8 cellular contexts compared by ENCODE assay signal in genomic region chr15:74783072-74783807, GRCh38. TPM values are rescaled to one million over a fixed set of nuclear protein-coding genes. Genes with fewer than 3 reads are reported as not detected.
A peak's percentile ranks its signal among the peaks of the same experiment; 100 is the strongest.
DNase-seq lines count a peak whose midpoint lies in the region; ATAC-seq and TF ChIP-seq lines count a peak whose summit lies in the region.

No MANE protein-coding gene starts in this region.

- H3K4me3 Mint-ChIP-seq in Calu3 (ENCODE audit: low read depth, unreplicated experiment) = peak overlapping the region; percentile 85
- peak overlapping the region; percentile 90 for H3K4me3 Mint-ChIP-seq in activated CD8-positive, alpha-beta T cell treated with anti-CD3 and anti-CD28 coated beads, Interleukin-2, amount 10 ng/mL, durations not matched to agents 7 days and 5 days

- WGBS in heart right ventricle, 2 donors = 6 to 15% methylated on average over 13 of the region's 13 CpGs

- no TSS peak for BruUV-seq in Calu3 (replicated peaks; lab: Mats Ljungman, UMichigan)

- CTCF ChIA-PET in Calu3 (lab: Charles Lee) = interaction anchor here (0.5 to 1.6 kb wide), 7 partner anchors 12 to 103 kb away, joined by 3 to 7 read pairs (median 3); no protein-coding TSS in a partner anchor
- CTCF ChIA-PET in activated CD8-positive, alpha-beta T cell treated with anti-CD3 and anti-CD28 coated beads, Interleukin-2, amount 10 ng/mL, durations not matched to agents 7 days and 5 days (lab: Charles Lee) = interaction anchor here (0.7 to 25.5 kb wide), 5 partner anchors 4 to 149 kb away, joined by 4 to 1683 read pairs (median 60); partner anchors contain the start of gene CSK

- H3K9me3 ChIP-seq in heart right ventricle (no peaks in the 10 kb centered on the region), gastrocnemius medialis (no peaks in the 10 kb centered on the region)

- H3K9me3 Mint-ChIP-seq in Calu3 (ENCODE audit: low read depth, unreplicated experiment) = no peaks in the 10 kb centered on the region
- H3K9me3 Mint-ChIP-seq in activated CD8-positive, alpha-beta T cell treated with anti-CD3 and anti-CD28 coated beads, Interleukin-2, amount 10 ng/mL, durations not matched to agents 7 days and 5 days (ENCODE audit: insufficient read depth) = no peaks in the 10 kb centered on the region

- intact Hi-C loops in Calu3 (cut with micrococcal nuclease; ENCODE audit: unreplicated experiment) (no loop called here), heart right ventricle (cut with DNase I) (loop anchor here in 5 of 10 donors (5.0 to 10.0 kb wide), 4 partner anchors 59 to 422 kb away; partner anchors contain the start of genes ULK3 (in 4 of the 5), C15orf39 (in 1 of the 5) and COX5A (in 1 of the 5)), gastrocnemius medialis (cut with DNase I; ENCODE audit: low total_unique reads) (loop anchor here (5.0 to 10.0 kb wide), 3 partner anchors 59 to 238 kb away; partner anchors contain the start of genes ARID3B, COX5A and ULK3)

- peaks cover 0 to 5% (median 0%) of the 10 kb centered on the region in 9 donors for H3K36me3 ChIP-seq in heart right ventricle
- no peaks in the 10 kb centered on the region for H3K36me3 ChIP-seq in gastrocnemius medialis

- H3K27me3 ChIP-seq in heart right ventricle (no peaks in the 10 kb centered on the region), gastrocnemius medialis (no peaks in the 10 kb centered on the region)

- peaks cover 14% of the 10 kb centered on the region for H3K27me3 Mint-ChIP-seq in Calu3 (ENCODE audit: unreplicated experiment)
- no peaks in the 10 kb centered on the region for H3K27me3 Mint-ChIP-seq in activated CD8-positive, alpha-beta T cell treated with anti-CD3 and anti-CD28 coated beads, Interleukin-2, amount 10 ng/mL, durations not matched to agents 7 days and 5 days (ENCODE audit: low read depth)

- in situ Hi-C loops in KBM-7 (cut with MboI; ENCODE audit: low pct_unique_long_range_greater_than_20kb, low sequenced_read_pairs) = no loop called here
- in situ Hi-C loops in gastrocnemius medialis (cut with MboI; ENCODE audit: low sequenced_read_pairs in 4 of 4) = loop anchor here in 1 of 4 donors (5.0 kb wide), 1 partner anchor 164 kb away; no protein-coding TSS in a partner anchor

- no peak for ATAC-seq in activated CD8-positive, alpha-beta T cell treated with anti-CD3 and anti-CD28 coated beads, Interleukin-2, amount 10 ng/mL, durations not matched to agents 7 days and 5 days
- peak in 6 of 8 donors; percentile 1 to 16 (median 4) for ATAC-seq in heart right ventricle
- no peak for ATAC-seq in gastrocnemius medialis
- no peak for ATAC-seq in GM19035 (IDR thresholded peaks at IDR 0.05; ENCODE audit: unreplicated experiment)
- ATAC-seq in HG03045 (IDR thresholded peaks at IDR 0.05; ENCODE audit: unreplicated experiment) = no peak
- ATAC-seq in HG02588 (IDR thresholded peaks at IDR 0.05; ENCODE audit: unreplicated experiment) = no peak

- H3K4me1 Mint-ChIP-seq in Calu3 (ENCODE audit: low read depth, unreplicated experiment) = peaks cover 47% of the 10 kb centered on the region
- H3K4me1 Mint-ChIP-seq in activated CD8-positive, alpha-beta T cell treated with anti-CD3 and anti-CD28 coated beads, Interleukin-2, amount 10 ng/mL, durations not matched to agents 7 days and 5 days (ENCODE audit: low read depth) = peaks cover 57% of the 10 kb centered on the region

- peaks cover 52 to 90% (median 71%) of the 10 kb centered on the region in 9 donors for H3K4me1 ChIP-seq in heart right ventricle
- H3K4me1 ChIP-seq in gastrocnemius medialis = peaks cover 61 to 70% of the 10 kb centered on the region in 2 donors

- peak overlapping the region; percentile 56 for H3K27ac Mint-ChIP-seq in Calu3 (ENCODE audit: unreplicated experiment)
- peak overlapping the region; percentile 99 for H3K27ac Mint-ChIP-seq in activated CD8-positive, alpha-beta T cell treated with anti-CD3 and anti-CD28 coated beads, Interleukin-2, amount 10 ng/mL, durations not matched to agents 7 days and 5 days

- H3K27ac ChIP-seq in heart right ventricle = peak overlapping the region; percentile 87 to 98 (median 93)
- peak overlapping the region; percentile 70 to 84 (median 80) for H3K27ac ChIP-seq in gastrocnemius medialis

- TF ChIP-seq POLR2A in gastrocnemius medialis (IDR thresholded peaks at IDR 0.05) = no peak

- peaks cover 23% of the 10 kb centered on the region for H3K36me3 Mint-ChIP-seq in Calu3 (ENCODE audit: insufficient read depth, unreplicated experiment)
- peaks cover 57% of the 10 kb centered on the region for H3K36me3 Mint-ChIP-seq in activated CD8-positive, alpha-beta T cell treated with anti-CD3 and anti-CD28 coated beads, Interleukin-2, amount 10 ng/mL, durations not matched to agents 7 days and 5 days (ENCODE audit: low read depth)

- POLR2A ChIA-PET in activated CD8-positive, alpha-beta T cell treated with anti-CD3 and anti-CD28 coated beads, Interleukin-2, amount 10 ng/mL, durations not matched to agents 7 days and 5 days (lab: Charles Lee) = interaction anchor here (0.7 to 23.0 kb wide), 6 partner anchors 5 to 672 kb away, joined by 3 to 670 read pairs (median 4); partner anchors contain the start of gene CSK

- DNase-seq in Calu3 = peak; percentile 35
- peak; percentile 92 for DNase-seq in KBM-7
- peak; percentile 72 for DNase-seq in activated CD8-positive, alpha-beta T cell treated with anti-CD3 and anti-CD28 coated beads, Interleukin-2, amount 10 ng/mL, durations not matched to agents 7 days and 5 days
- no peak for DNase-seq in heart right ventricle
- no peak for DNase-seq in gastrocnemius medialis

- TF ChIP-seq CTCF in Calu3 (IDR thresholded peaks at IDR 0.05; ENCODE audit: unreplicated experiment) = no peak
- TF ChIP-seq CTCF in heart right ventricle (IDR thresholded peaks at IDR 0.05) = no peak
- TF ChIP-seq CTCF in gastrocnemius medialis (IDR thresholded peaks at IDR 0.05 in 4 of 5, conservative IDR thresholded peaks at IDR 0.05 in 1 of 5) = no peak

- H3K4me3 ChIP-seq in heart right ventricle = peak overlapping the region; percentile 19 to 94 (median 78)
- peak overlapping the region; percentile 71 to 83 (median 78) for H3K4me3 ChIP-seq in gastrocnemius medialis

RNA-seq across cellular contexts. Expression of gene CSK, which starts 1.4 kb away (rescaled TPM):
- total RNA-seq in Calu3 (2022) = 82.6 and 85.1 TPM in 2 replicates
- total RNA-seq in activated CD8-positive, alpha-beta T cell treated with anti-CD3 and anti-CD28 coated beads, Interleukin-2, amount 10 ng/mL, durations not matched to agents 7 days and 5 days = 100 to 1,000 TPM; 314 to 330 TPM
- 10 to 100 TPM; 20.3 to 48.6 (median 24.8) TPM for total RNA-seq in heart right ventricle
- 10 to 100 TPM; 19.7 to 35.2 TPM for polyA plus RNA-seq in heart right ventricle
- 10 to 100 TPM in 2 of 4 donors, 1 to 10 TPM in 2; 6.4 to 11.7 (median 10.8) TPM for total RNA-seq in gastrocnemius medialis

RNA-seq across cellular contexts. Expression of gene LMAN1L, which starts 29.4 kb away (rescaled TPM):
- total RNA-seq in Calu3 (2022) (0.35 and 1.1 TPM in 2 replicates), heart right ventricle (10 to 100 TPM in 4 of 10 donors, 1 to 10 TPM in 6; 6.3 to 47.4 (median 9.0) TPM), gastrocnemius medialis (not detected)
- 1 to 10 TPM in 1 of 2 experiments, under 1 TPM in 1; 0.47 to 1.0 TPM for total RNA-seq in activated CD8-positive, alpha-beta T cell treated with anti-CD3 and anti-CD28 coated beads, Interleukin-2, amount 10 ng/mL, durations not matched to agents 7 days and 5 days
- polyA plus RNA-seq in heart right ventricle = 10 to 100 TPM in 1 of 2 donors, under 1 TPM in 1; 0.03 to 18.4 TPM

RNA-seq across cellular contexts. Expression of gene CYP1A2, which starts 34.6 kb away (rescaled TPM):
- not detected in 2 replicates for total RNA-seq in Calu3 (2022)
- not detected for total RNA-seq in activated CD8-positive, alpha-beta T cell treated with anti-CD3 and anti-CD28 coated beads, Interleukin-2, amount 10 ng/mL, durations not matched to agents 7 days and 5 days
- under 1 TPM in 1 of 10 donors, not detected in 9; 0.11 TPM for total RNA-seq in heart right ventricle
- not detected for polyA plus RNA-seq in heart right ventricle
- total RNA-seq in gastrocnemius medialis = not detected

RNA-seq across cellular contexts. Expression of gene CPLX3, which starts 43.2 kb away (rescaled TPM):
- total RNA-seq in Calu3 (2022) (0.21 and 0.29 TPM in 2 replicates), heart right ventricle (1 to 10 TPM in 7 of 10 donors, under 1 TPM in 2, not detected in 1; 0.64 to 6.1 (median 1.3) TPM), gastrocnemius medialis (not detected)
- not detected for total RNA-seq in activated CD8-positive, alpha-beta T cell treated with anti-CD3 and anti-CD28 coated beads, Interleukin-2, amount 10 ng/mL, durations not matched to agents 7 days and 5 days
- 10 to 100 TPM in 1 of 2 donors, under 1 TPM in 1; 0.04 to 14.6 TPM for polyA plus RNA-seq in heart right ventricle

RNA-seq across cellular contexts. Expression of gene CYP1A1, which starts 57.9 kb away (rescaled TPM):
- total RNA-seq in Calu3 (2022) (3.0 and 3.4 TPM in 2 replicates), heart right ventricle (under 1 TPM in 6 of 10 donors, not detected in 4; 0.13 to 0.53 (median 0.42) TPM), gastrocnemius medialis (1 to 10 TPM in 2 of 4 donors, under 1 TPM in 2; 0.41 to 3.0 (median 1.6) TPM)
- total RNA-seq in activated CD8-positive, alpha-beta T cell treated with anti-CD3 and anti-CD28 coated beads, Interleukin-2, amount 10 ng/mL, durations not matched to agents 7 days and 5 days = 1 to 10 TPM; 4.7 to 4.8 TPM
- polyA plus RNA-seq in heart right ventricle = under 1 TPM; 0.20 to 0.88 TPM

Comparison
In these comparisons a context has a peak if more than half of its experiments do, and no peak if none do; other contexts are left out.
1. DNase-seq: peak in Calu3 (single experiment), KBM-7 (single experiment) and activated CD8-positive, alpha-beta T cell treated with anti-CD3 and anti-CD28 coated beads, Interleukin-2, amount 10 ng/mL, durations not matched to agents 7 days and 5 days (single experiment); none in heart right ventricle (0 of 2) and gastrocnemius medialis (0 of 2).
2. ATAC-seq: peak in heart right ventricle (6 of 8); none in activated CD8-positive, alpha-beta T cell treated with anti-CD3 and anti-CD28 coated beads, Interleukin-2, amount 10 ng/mL, durations not matched to agents 7 days and 5 days (single experiment), gastrocnemius medialis (0 of 2), GM19035 (single experiment), HG03045 (single experiment) and HG02588 (single experiment).